In genomic region chr16:81831722-81832126, GRCh38 we compare ENCODE assay signal across 9 cellular contexts. TPM values are rescaled to one million over a fixed set of nuclear protein-coding genes. Genes with fewer than 3 reads are reported as not detected.
DNase-seq lines count a peak whose midpoint lies in the region; ATAC-seq and TF ChIP-seq lines count a peak whose summit lies in the region.
"Had no signal": no experiment of that assay in that cellular context is flagged by ENCODE, and none has a peak within 500 bp of the region (broad histone marks: within the 10 kb centered on the region; RNA-seq: fewer than 3 reads in every experiment).

No MANE protein-coding gene starts in this region.

- H2BK12ac ChIP-seq in H9 (ENCODE audit: insufficient read length, low read depth, low read length), result no peak overlapping the region

- H3K23me2 ChIP-seq in H9 (ENCODE audit: insufficient read length, low read depth, low read length, poor library complexity, severe bottlenecking), result no peaks in the 10 kb centered on the region

- H3K9me3 Mint-ChIP-seq in H9 (no peaks in the 10 kb centered on the region; a peak in 1 of 5 replicates), naive B cell (no peaks in the 10 kb centered on the region)

- H3K79me2 ChIP-seq in H9 (ENCODE audit: insufficient read depth, low read length), result no peaks in the 10 kb centered on the region

- no peak overlapping the region for H3K4me2 ChIP-seq in H9 (ENCODE audit: insufficient read depth, insufficient read length, low read length)

- H3T11ph ChIP-seq in H9 (ENCODE audit: low read length), result no peak overlapping the region

- no peaks in the 10 kb centered on the region for H3K9me3 ChIP-seq in H9 (ENCODE audit: control insufficient read depth, low read depth, low read length)

- H3K4me3 ChIP-seq in NB4 (ENCODE audit: low read depth, low read length), result peak overlapping the region; percentile 57
- H3K4me3 ChIP-seq: SK-N-MC had no signal

- no peak overlapping the region for H2BK5ac ChIP-seq in H9 (ENCODE audit: insufficient read length, low read length)

- H4K8ac ChIP-seq in H9 (replicated peaks; ENCODE audit: insufficient read length, low read depth, low read length), result no peak overlapping the region

- TF ChIP-seq POLR2A in GM18505 (IDR thresholded peaks at IDR 0.05; ENCODE audit: borderline replicate concordance, extremely low read depth, insufficient read depth, insufficient read length) (peak; percentile 96), NB4 (IDR thresholded peaks at IDR 0.05; ENCODE audit: extremely low read depth, insufficient read length) (no peak)

- no peak overlapping the region for H3K14ac ChIP-seq in H9 (ENCODE audit: insufficient read depth, low read length)

- H4K5ac ChIP-seq in H9 (ENCODE audit: insufficient read length, low read depth, low read length), result no peak overlapping the region

- no peak overlapping the region for H3K23ac ChIP-seq in H9 (ENCODE audit: insufficient read length, low read depth, low read length)

- no peak overlapping the region for H4K91ac ChIP-seq in H9 (ENCODE audit: insufficient read length, low read depth, low read length)

- H3K27ac ChIP-seq in H9 (ENCODE audit: insufficient read length, low read depth, low read length), result no peak overlapping the region
- no peak overlapping the region for H3K27ac ChIP-seq in foreskin keratinocyte
- H3K27ac ChIP-seq: SK-N-MC had no signal

- ATAC-seq in GM18505 (IDR thresholded peaks at IDR 0.05; ENCODE audit: unreplicated experiment), result peak; percentile 59
- ATAC-seq in naive B cell (ENCODE audit: low read depth in 2 of 2), result peak; percentile 79 to 80
- no peak for ATAC-seq in foreskin keratinocyte

- H3K4me1 Mint-ChIP-seq in H9, result peaks cover 18 to 19% of the 10 kb centered on the region in 2 experiments
- H3K4me1 Mint-ChIP-seq in naive B cell, result peaks cover 74 to 99% (median 88%) of the 10 kb centered on the region in 3 donors

- H3K79me1 ChIP-seq in H9 (ENCODE audit: insufficient read depth, low read depth, low read length, poor library complexity, severe bottlenecking), result no peaks in the 10 kb centered on the region

- H3K27me3 ChIP-seq in H9 (ENCODE audit: insufficient read depth, low read length) (no peaks in the 10 kb centered on the region), foreskin keratinocyte (peaks cover 9% of the 10 kb centered on the region)

- H3K27me3 Mint-ChIP-seq in H9 (ENCODE audit: low read depth) (no peaks in the 10 kb centered on the region), naive B cell (no peaks in the 10 kb centered on the region)

- H4K20me1 ChIP-seq in H9 (ENCODE audit: control insufficient read depth, insufficient read depth, insufficient read length), result no peaks in the 10 kb centered on the region

- H2BK20ac ChIP-seq in H9 (ENCODE audit: low read depth, low read length, poor library complexity, severe bottlenecking), result no peak overlapping the region

- H3K4me3 Mint-ChIP-seq in H9 (no peak overlapping the region; a peak in 1 of 5 replicates), naive B cell (peak overlapping the region; percentile 71 to 92 (median 90))

- H3K27ac Mint-ChIP-seq in H9, result peak overlapping the region in 1 of 3 experiments; percentile 44; a peak in 1 of 7 replicates
- H3K27ac Mint-ChIP-seq in naive B cell, result peak overlapping the region; percentile 76 to 98 (median 96)

- H2AK5ac ChIP-seq in H9 (ENCODE audit: insufficient read length, low read length), result no peak overlapping the region

- H3K4me1 ChIP-seq in H9 (ENCODE audit: insufficient read depth, low read length) (peaks cover 3% of the 10 kb centered on the region; the same call in 1 of the 2 replicates), foreskin keratinocyte (no peaks in the 10 kb centered on the region)

- no peak overlapping the region for H2BK120ac ChIP-seq in H9 (ENCODE audit: low read depth, low read length, poor library complexity, severe bottlenecking)

- H3K36me3 Mint-ChIP-seq in H9 (ENCODE audit: insufficient read depth in 1 of 3, low read depth in 3 of 3) (no peaks in the 10 kb centered on the region), naive B cell (peaks cover 5 to 6% of the 10 kb centered on the region in 2 donors)

- DNase-seq in H9 (peak; percentile 51), NB4 (ENCODE audit: low read depth) (peak; percentile 99), naive B cell (peak; percentile 84), NCI-H2029 (lab: John Stamatoyannopoulos, UW) (no peak), HT-29 (ENCODE audit: low spot score) (no peak), foreskin keratinocyte (no peak)
- peak; percentile 49 for DNase-seq in activated gamma-delta T cell treated with anti-CD3 and anti-CD28 coated beads, Interleukin-2, amount 50 U/mL, for 16 hours (ENCODE audit: low read depth)

- no peak overlapping the region for H2AFZ ChIP-seq in H9 (ENCODE audit: low read length)

- H3K4ac ChIP-seq in H9 (ENCODE audit: low read depth, low read length), result no peak overlapping the region

- TF ChIP-seq CTCF in H9 (conservative IDR thresholded peaks at IDR 0.05), result no peak
- TF ChIP-seq CTCF in NB4 (IDR thresholded peaks at IDR 0.05; ENCODE audit: low read depth, low read length), result peak; percentile 49
- no peak for TF ChIP-seq CTCF in foreskin keratinocyte (conservative IDR thresholded peaks at IDR 0.05)

- H2BK15ac ChIP-seq in H9 (ENCODE audit: low read depth, low read length), result no peak overlapping the region

- no CpG with 5 or more reads among the region's 8 CpGs for WGBS in H9 (ENCODE audit: extremely low coverage, insufficient read length, low lambda C conversion rate)

- no peak overlapping the region for H3K18ac ChIP-seq in H9 (ENCODE audit: insufficient read length, low read depth, low read length)

- no peak overlapping the region for H3K56ac ChIP-seq in H9 (ENCODE audit: insufficient read length, low read depth, low read length)

- no peak overlapping the region for H3K9ac ChIP-seq in H9 (ENCODE audit: extremely low read depth, insufficient read length, low read length)

RNA-seq across cellular contexts. Expression of gene PLCG2, which starts 52.6 kb away (rescaled TPM):
- total RNA-seq in H9 (2021) (5.4 and 6.0 TPM in 2 replicates), foreskin keratinocyte (1.8 and 2.2 TPM in 2 replicates)
- polyA plus RNA-seq in naive B cell (ENCODE audit: low read depth in 6 of 6) (100 to 1,000 TPM in 2 of 6 donors, 10 to 100 TPM in 4; 65.1 to 119 (median 92.5) TPM), foreskin keratinocyte (0.72 and 0.87 TPM in 2 replicates)
- 1.6 and 3.0 TPM in 2 replicates for total RNA-seq in HT-29 (2014; rRNA removed; shearing (Covaris generic))

Comparison
In these comparisons a context has a peak if more than half of its experiments do, and no peak if none do; other contexts are left out.
1. DNase-seq: peak in H9 (single experiment), NB4 (single experiment), activated gamma-delta T cell treated with anti-CD3 and anti-CD28 coated beads, Interleukin-2, amount 50 U/mL, for 16 hours (single experiment) and naive B cell (single experiment); none in NCI-H2029 (single experiment), HT-29 (single experiment) and foreskin keratinocyte (0 of 2).
2. H3K4me3 Mint-ChIP-seq: peak in naive B cell (8 of 8); none in H9 (0 of 2).